Comparison of ENCODE assay signal across 28 cellular contexts in the genomic region with DNA sequence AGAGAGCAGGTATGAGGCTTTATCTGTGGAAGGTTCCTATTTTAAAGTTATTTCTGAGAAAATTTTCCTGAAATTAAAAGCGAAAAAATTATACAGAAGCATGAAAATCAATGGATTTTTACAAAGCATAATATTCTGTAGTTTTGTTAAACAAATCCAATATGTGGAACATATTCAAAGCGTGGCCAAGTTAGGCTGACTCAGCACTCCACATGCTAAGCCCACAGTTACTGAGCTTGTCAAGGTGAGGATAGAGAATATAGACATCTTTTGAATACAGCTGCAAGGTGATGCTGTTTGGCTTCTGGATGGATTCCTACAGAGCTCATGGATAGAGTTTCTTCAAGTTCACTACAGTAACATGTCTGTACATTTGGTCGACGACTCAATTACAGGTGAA.
"Had no signal": no experiment of that assay in that cellular context is flagged by ENCODE, and none has a peak within 500 bp of the region (broad histone marks: within the 10 kb centered on the region; RNA-seq: fewer than 3 reads in every experiment).

No MANE protein-coding gene starts in this region.

- H3K4me3 ChIP-seq: colonic mucosa, coronary artery, dorsolateral prefrontal cortex, esophagus muscularis mucosa, esophagus squamous epithelium, gastrocnemius medialis, gastroesophageal sphincter, heart left ventricle, heart right ventricle, hepatocyte had no signal

- FAIRE-seq: endometrium, endothelial cell of umbilical vein, frontal cortex had no signal

- H3K27me3 ChIP-seq: colonic mucosa, dorsolateral prefrontal cortex, esophagus muscularis mucosa, esophagus squamous epithelium, foreskin keratinocyte, gastrocnemius medialis, gastroesophageal sphincter, heart left ventricle, heart right ventricle, hepatocyte had no signal

- H3K36me3 ChIP-seq: colonic mucosa, esophagus muscularis mucosa, esophagus squamous epithelium, gastrocnemius medialis, gastroesophageal sphincter, heart left ventricle, heart right ventricle had no signal

- H3K27ac ChIP-seq: colonic mucosa, coronary artery, dorsolateral prefrontal cortex, epithelial cell of prostate, esophagus muscularis mucosa, esophagus squamous epithelium, foreskin keratinocyte, gastrocnemius medialis, gastroesophageal sphincter, heart left ventricle, heart right ventricle, hepatocyte had no signal

- H3K9me3 ChIP-seq: colonic mucosa, esophagus muscularis mucosa, esophagus squamous epithelium, gastrocnemius medialis had no signal

- H3K4me1 ChIP-seq: colonic mucosa, esophagus muscularis mucosa, esophagus squamous epithelium, foreskin keratinocyte, gastrocnemius medialis, gastroesophageal sphincter, heart left ventricle, heart right ventricle had no signal

- H3K79me2 ChIP-seq: hepatocyte had no signal

- ATAC-seq: effector memory CD8-positive, alpha-beta T cell; esophagus mucosa; foreskin keratinocyte; gastrocnemius medialis; gastroesophageal sphincter; heart left ventricle; heart right ventricle had no signal

- H2AFZ ChIP-seq: hepatocyte had no signal

- DNase-seq: colonic mucosa; cortex of kidney; dermis blood vessel endothelial cell; dorsolateral prefrontal cortex; effector CD4-positive, alpha-beta T cell; effector CD8-positive, alpha-beta T cell; effector memory CD4-positive, alpha-beta T cell; effector memory CD8-positive, alpha-beta T cell; endodermal cell; erythroblast; esophagus squamous epithelium; foreskin fibroblast; foreskin keratinocyte; foreskin melanocyte; gastrocnemius medialis; glutamatergic neuron; head of caudate nucleus; heart left ventricle; heart right ventricle had no signal

- H3K4me2 ChIP-seq: hepatocyte had no signal
